Comparison of ENCODE assay signal across 8 cellular contexts in genomic region chr1:212287995-212288394, GRCh38. TPM values are rescaled to one million over a fixed set of nuclear protein-coding genes. Genes with fewer than 3 reads are reported as not detected.
DNase-seq lines count a peak whose midpoint lies in the region; ATAC-seq and TF ChIP-seq lines count a peak whose summit lies in the region.
"Not testable (repeated sequence)": the region's sequence is repeated elsewhere in the genome, so short reads cannot be mapped to it uniquely, and the experiment has no call there.

No MANE protein-coding gene starts in this region.

- H3K27ac ChIP-seq in OCI-LY3 (ENCODE audit: low read length); cardiac muscle cell; urinary bladder (ENCODE audit: low read depth): not testable (repeated sequence)

- peaks cover 69% of the 10 kb centered on the region for H3K79me2 ChIP-seq in OCI-LY3 (ENCODE audit: low read length)

- H3K4me2 ChIP-seq in OCI-LY3 (ENCODE audit: low read length), result 0 out of 2 replicates have a peak overlapping the region, but pooled peaks have one; percentile 2
- peak overlapping the region; percentile 91 for H3K4me2 ChIP-seq in skeletal muscle satellite cell (ENCODE audit: low read length)

- H3K4me3 Mint-ChIP-seq in activated T-cell treated with anti-CD3 and anti-CD28 coated beads, Interleukin-2, amount 50 U/mL, for 4 hours, result peak overlapping the region; percentile 81
- H3K4me3 Mint-ChIP-seq in central memory CD8-positive, alpha-beta T cell, result peak overlapping the region; percentile 74

- not testable (repeated sequence) for DNase-seq in activated T-cell treated with anti-CD3 and anti-CD28 coated beads, Interleukin-2, amount 50 U/mL, for 4 hours; central memory CD8-positive, alpha-beta T cell (ENCODE audit: low spot score in 2 of 2); cardiac muscle cell (ENCODE audit: low read depth in 1 of 2, low spot score in 1 of 2)

- H3K4me1 Mint-ChIP-seq in activated T-cell treated with anti-CD3 and anti-CD28 coated beads, Interleukin-2, amount 50 U/mL, for 4 hours (ENCODE audit: low read depth), result peaks cover 68% of the 10 kb centered on the region
- H3K4me1 Mint-ChIP-seq in central memory CD8-positive, alpha-beta T cell, result peaks cover 68% of the 10 kb centered on the region

- not testable (repeated sequence) for ATAC-seq in activated T-cell treated with anti-CD3 and anti-CD28 coated beads, Interleukin-2, amount 50 U/mL, for 4 hours; central memory CD8-positive, alpha-beta T cell (replicated peaks; ENCODE audit: extremely low read depth, poor library complexity, severe bottlenecking)

- 84% methylated on average over 9 of the region's 9 CpGs for WGBS in urinary bladder

- H3K27me3 Mint-ChIP-seq in activated T-cell treated with anti-CD3 and anti-CD28 coated beads, Interleukin-2, amount 50 U/mL, for 4 hours (ENCODE audit: low read depth); central memory CD8-positive, alpha-beta T cell: not testable (repeated sequence)

- not testable (repeated sequence) for TF ChIP-seq CTCF in OCI-LY3 (IDR thresholded peaks at IDR 0.05; ENCODE audit: low read depth, low read length); cardiac muscle cell (IDR thresholded peaks at IDR 0.05; ENCODE audit: low read depth, low read length)

- H3K27ac Mint-ChIP-seq in central memory CD8-positive, alpha-beta T cell (ENCODE audit: low read depth), result peak overlapping the region; percentile 53

- peaks cover 20% of the 10 kb centered on the region for H4K20me1 ChIP-seq in OCI-LY3 (ENCODE audit: insufficient read depth, low read length)

- not testable (repeated sequence) for H3K9me3 ChIP-seq in OCI-LY3 (ENCODE audit: insufficient read depth, low read length); cardiac muscle cell (ENCODE audit: low read depth); mononuclear cell (ENCODE audit: low read depth, low read length); skeletal muscle satellite cell (replicated peaks; ENCODE audit: low read length)

- peaks cover 47% of the 10 kb centered on the region for H3K4me1 ChIP-seq in OCI-LY3 (ENCODE audit: low read length)
- H3K4me1 ChIP-seq in cardiac muscle cell (ENCODE audit: low read depth), result peaks cover 32% of the 10 kb centered on the region
- peaks cover 60% of the 10 kb centered on the region for H3K4me1 ChIP-seq in mononuclear cell (ENCODE audit: insufficient read depth, low read length)
- peaks cover 36% of the 10 kb centered on the region for H3K4me1 ChIP-seq in skeletal muscle satellite cell (ENCODE audit: control insufficient read depth, insufficient read depth, low read length)
- H3K4me1 ChIP-seq in urinary bladder (ENCODE audit: insufficient read depth), result not testable (repeated sequence)

- H3K9me3 Mint-ChIP-seq in activated T-cell treated with anti-CD3 and anti-CD28 coated beads, Interleukin-2, amount 50 U/mL, for 4 hours; central memory CD8-positive, alpha-beta T cell: not testable (repeated sequence)

- not testable (repeated sequence) for H3K36me3 Mint-ChIP-seq in activated T-cell treated with anti-CD3 and anti-CD28 coated beads, Interleukin-2, amount 50 U/mL, for 4 hours (ENCODE audit: insufficient read depth)
- peaks cover 27% of the 10 kb centered on the region for H3K36me3 Mint-ChIP-seq in central memory CD8-positive, alpha-beta T cell (ENCODE audit: insufficient read depth)

- H3K36me3 ChIP-seq in OCI-LY3 (replicated peaks; ENCODE audit: low read depth, low read length); cardiac muscle cell; skeletal muscle satellite cell (ENCODE audit: insufficient read depth, low read length); urinary bladder (ENCODE audit: insufficient read depth): not testable (repeated sequence)

- H3K4me3 ChIP-seq in GM08714 (ENCODE audit: low read length), result peak overlapping the region; percentile 27; the same call in 1 of the 2 replicates
- H3K4me3 ChIP-seq in OCI-LY3 (ENCODE audit: low read length); skeletal muscle satellite cell (ENCODE audit: low read length): not testable (repeated sequence)
- peak overlapping the region; percentile 63 for H3K4me3 ChIP-seq in cardiac muscle cell
- peak overlapping the region; percentile 18 for H3K4me3 ChIP-seq in mononuclear cell (ENCODE audit: low read length)
- H3K4me3 ChIP-seq in urinary bladder (ENCODE audit: low read depth, low read length), result peak overlapping the region; percentile 30

- not testable (repeated sequence) for H3K27me3 ChIP-seq in OCI-LY3 (ENCODE audit: low read depth, low read length); cardiac muscle cell; mononuclear cell (ENCODE audit: insufficient read depth, low read length); skeletal muscle satellite cell (ENCODE audit: control insufficient read depth, insufficient read depth, low read length)

- not testable (repeated sequence) for H3K9ac ChIP-seq in OCI-LY3 (ENCODE audit: low read length); skeletal muscle satellite cell (ENCODE audit: low read depth, low read length)

- H2AFZ ChIP-seq in OCI-LY3 (ENCODE audit: low read depth, low read length), result not testable (repeated sequence)

RNA-seq across cellular contexts. Expression of gene PPP2R5A, which starts 2.8 kb away (rescaled TPM):
- 10 to 100 TPM; 36.2 to 41.4 (median 41.0) TPM for total RNA-seq in activated T-cell treated with anti-CD3 and anti-CD28 coated beads, Interleukin-2, amount 50 U/mL, for 4 hours
- total RNA-seq in cardiac muscle cell (51.7 and 70.4 TPM in 2 replicates), mononuclear cell (56.6 TPM), urinary bladder (64.4 TPM)
- polyA plus RNA-seq in cardiac muscle cell (65.0 and 67.4 TPM in 2 replicates), urinary bladder (47.1 TPM)
- 20.5 and 21.2 TPM in 2 replicates for total RNA-seq in skeletal muscle satellite cell (2012; rRNA removed)
